ENCODE assay signal across 15 cellular contexts in the genomic region with DNA sequence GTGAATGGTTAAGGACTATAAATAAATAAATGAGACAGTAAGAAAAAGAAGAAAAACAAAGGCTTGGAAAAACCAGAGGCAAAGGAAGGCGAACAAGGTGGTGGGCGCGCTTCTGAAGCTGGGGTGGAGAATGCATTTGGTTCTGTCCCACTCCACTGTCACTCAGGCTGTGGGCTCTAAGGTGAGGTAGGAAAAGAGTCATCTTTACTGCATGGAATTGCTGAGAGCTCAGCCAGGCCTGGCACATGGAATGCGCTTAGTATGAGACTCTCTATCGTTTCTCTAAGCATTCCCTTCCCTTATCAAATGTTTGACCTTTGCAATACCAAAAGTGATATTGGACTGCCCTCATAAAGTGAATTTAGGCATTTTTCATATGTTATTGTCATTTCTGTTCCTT.
"Had no signal": no experiment of that assay in that cellular context is flagged by ENCODE, and none has a peak within 500 bp of the region (broad histone marks: within the 10 kb centered on the region; RNA-seq: fewer than 3 reads in every experiment).

No MANE protein-coding gene starts in this region.

- DNase-seq: activated CD4-positive, alpha-beta T cell treated with anti-CD3 and anti-CD28 coated beads for 1 hour; activated CD4-positive, alpha-beta T cell treated with anti-CD3 and anti-CD28 coated beads, Interleukin-2, amount 50 U/mL, for 4 hours; activated gamma-delta T cell; lower lobe of right lung; midbrain; occipital lobe; stimulated activated CD4-positive, alpha-beta T cell treated with anti-CD3 and anti-CD28 coated beads, Interleukin-4, amount 100 ng/mL, for 1 hour; stimulated activated naive CD8-positive, alpha-beta T cell treated with anti-CD3 and anti-CD28 coated beads, Interleukin-15, amount 100 ng/mL, for 72 hours; testis; WERI-Rb-1 had no signal

- H3K4me3 Mint-ChIP-seq: stimulated activated naive CD8-positive, alpha-beta T cell treated with anti-CD3 and anti-CD28 coated beads, Interleukin-15, amount 100 ng/mL, for 72 hours had no signal

- H3K9me3 Mint-ChIP-seq: activated naive CD4-positive, alpha-beta T cell treated with anti-CD3 and anti-CD28 coated beads, Interleukin-2, amount 50 U/mL, for 72 hours; stimulated activated naive CD8-positive, alpha-beta T cell treated with anti-CD3 and anti-CD28 coated beads, Interleukin-15, amount 100 ng/mL, for 72 hours had no signal

- H3K4me3 ChIP-seq: adrenal gland, gastrocnemius medialis, lower lobe of right lung, SK-N-MC, skin epidermis, testis had no signal

- H3K27me3 Mint-ChIP-seq: stimulated activated naive CD8-positive, alpha-beta T cell treated with anti-CD3 and anti-CD28 coated beads, Interleukin-15, amount 100 ng/mL, for 72 hours had no signal

- H3K27ac ChIP-seq: gastrocnemius medialis, lower lobe of right lung, SK-N-MC, skin epidermis, testis, WERI-Rb-1 had no signal

- H3K4me1 ChIP-seq: gastrocnemius medialis, lower lobe of right lung, testis had no signal

- ATAC-seq: activated naive CD4-positive, alpha-beta T cell treated with anti-CD3 and anti-CD28 coated beads, Interleukin-2, amount 50 U/mL, for 72 hours; stimulated activated naive CD8-positive, alpha-beta T cell treated with anti-CD3 and anti-CD28 coated beads, Interleukin-15, amount 100 ng/mL, for 72 hours had no signal

- H3K9me3 ChIP-seq: adrenal gland, gastrocnemius medialis, lower lobe of right lung, testis had no signal

- H3K4me1 Mint-ChIP-seq: stimulated activated naive CD8-positive, alpha-beta T cell treated with anti-CD3 and anti-CD28 coated beads, Interleukin-15, amount 100 ng/mL, for 72 hours had no signal

- H3K27ac Mint-ChIP-seq: activated naive CD4-positive, alpha-beta T cell treated with anti-CD3 and anti-CD28 coated beads, Interleukin-2, amount 50 U/mL, for 72 hours; stimulated activated naive CD8-positive, alpha-beta T cell treated with anti-CD3 and anti-CD28 coated beads, Interleukin-15, amount 100 ng/mL, for 72 hours had no signal

- H3K36me3 Mint-ChIP-seq: activated naive CD4-positive, alpha-beta T cell treated with anti-CD3 and anti-CD28 coated beads, Interleukin-2, amount 50 U/mL, for 72 hours had no signal

- H3K27me3 ChIP-seq: adrenal gland, gastrocnemius medialis, testis had no signal
